In genomic region chr5:157574456-157575095, GRCh38 we compare ENCODE assay signal across 8 cellular contexts. TPM values are rescaled to one million over a fixed set of nuclear protein-coding genes. Genes with fewer than 3 reads are reported as not detected.
DNase-seq lines count a peak whose midpoint lies in the region; ATAC-seq and TF ChIP-seq lines count a peak whose summit lies in the region.

No MANE protein-coding gene starts in this region.

- H3K27me3 Mint-ChIP-seq in activated T-cell treated with anti-CD3 and anti-CD28 coated beads, Interleukin-2, amount 50 U/mL, for 24 hours = peaks cover 23% of the 10 kb centered on the region

- H3K4me3 ChIP-seq in ascending aorta = peak overlapping the region; percentile 72 to 86
- peak overlapping the region; percentile 59 to 73 for H3K4me3 ChIP-seq in left lung
- H3K4me3 ChIP-seq in suprapubic skin = peak overlapping the region; percentile 57

- H3K27ac ChIP-seq in ascending aorta = peak overlapping the region; percentile 71 to 82
- peak overlapping the region; percentile 78 to 82 for H3K27ac ChIP-seq in left lung
- peak overlapping the region; percentile 71 for H3K27ac ChIP-seq in suprapubic skin

- peak overlapping the region; percentile 78 for H3K27ac Mint-ChIP-seq in activated T-cell treated with anti-CD3 and anti-CD28 coated beads, Interleukin-2, amount 50 U/mL, for 24 hours

- peaks cover 73% of the 10 kb centered on the region for H3K4me1 Mint-ChIP-seq in activated T-cell treated with anti-CD3 and anti-CD28 coated beads, Interleukin-2, amount 50 U/mL, for 24 hours (ENCODE audit: low read depth)

- DNase-seq in activated T-cell treated with anti-CD3 and anti-CD28 coated beads, Interleukin-2, amount 50 U/mL, for 24 hours = no peak
- no peak for DNase-seq in activated T-cell treated with anti-CD3 and anti-CD28 coated beads, Interleukin-2, amount 50 U/mL, for 1 hour
- DNase-seq in ascending aorta (ENCODE audit: low spot score in 2 of 2) (peak in 1 of 2 donors; percentile 73), left lung (peak in 1 of 2 donors; percentile 80), suprapubic skin (ENCODE audit: low spot score in 2 of 2) (no peak), NCI-H748 (lab: John Stamatoyannopoulos, UW; ENCODE audit: unreplicated experiment) (no peak), NCI-H345 (lab: John Stamatoyannopoulos, UW) (no peak)

- TF ChIP-seq POLR2A in suprapubic skin (IDR thresholded peaks at IDR 0.05) = no peak

- H3K9me3 ChIP-seq in ascending aorta (no peaks in the 10 kb centered on the region), left lung (no peaks in the 10 kb centered on the region), suprapubic skin (no peaks in the 10 kb centered on the region)

- H3K4me1 ChIP-seq in ascending aorta = peaks cover 10 to 22% of the 10 kb centered on the region in 2 donors
- H3K4me1 ChIP-seq in left lung = peaks cover 6 to 70% of the 10 kb centered on the region in 2 donors
- H3K4me1 ChIP-seq in suprapubic skin = peaks cover 20% of the 10 kb centered on the region

- no peaks in the 10 kb centered on the region for H3K27me3 ChIP-seq in ascending aorta
- H3K27me3 ChIP-seq in left lung = peaks cover 0 to 27% of the 10 kb centered on the region in 2 donors
- H3K27me3 ChIP-seq in suprapubic skin = peaks cover 21% of the 10 kb centered on the region

- WGBS in suprapubic skin = 1% methylated on average over 10 of the region's 39 CpGs

- H3K36me3 Mint-ChIP-seq in activated T-cell treated with anti-CD3 and anti-CD28 coated beads, Interleukin-2, amount 50 U/mL, for 24 hours (ENCODE audit: low read depth) = peaks cover 29% of the 10 kb centered on the region

- no peak for TF ChIP-seq EP300 in suprapubic skin (IDR thresholded peaks at IDR 0.05)

- no peaks in the 10 kb centered on the region for H3K36me3 ChIP-seq in ascending aorta
- no peaks in the 10 kb centered on the region for H3K36me3 ChIP-seq in left lung
- no peaks in the 10 kb centered on the region for H3K36me3 ChIP-seq in suprapubic skin

- intact Hi-C loops in ascending aorta (cut with DNase I) = loop anchor here (1.0 to 2.0 kb wide), 2 partner anchors 11 to 62 kb away; no protein-coding TSS in a partner anchor
- intact Hi-C loops in left lung (cut with DNase I) = no loop called here

- no peak for ATAC-seq in left lung
- ATAC-seq in HG02759 (IDR thresholded peaks at IDR 0.05; ENCODE audit: unreplicated experiment) = no peak

- H3K9me3 Mint-ChIP-seq in activated T-cell treated with anti-CD3 and anti-CD28 coated beads, Interleukin-2, amount 50 U/mL, for 24 hours = no peaks in the 10 kb centered on the region

- peak overlapping the region; percentile 88 for H3K4me3 Mint-ChIP-seq in activated T-cell treated with anti-CD3 and anti-CD28 coated beads, Interleukin-2, amount 50 U/mL, for 24 hours

- TF ChIP-seq CTCF in ascending aorta (IDR thresholded peaks at IDR 0.05) = no peak
- no peak for TF ChIP-seq CTCF in left lung (IDR thresholded peaks at IDR 0.05)
- no peak for TF ChIP-seq CTCF in suprapubic skin (IDR thresholded peaks at IDR 0.05)

RNA-seq across cellular contexts. Expression of gene ADAM19, which starts 1.0 kb away (rescaled TPM):
- 11.7 TPM for total RNA-seq in ascending aorta
- 10 to 100 TPM; 17.1 to 20.8 TPM for total RNA-seq in left lung
- 1 to 10 TPM in 3 of 4 donors, under 1 TPM in 1; 0.42 to 2.6 (median 1.3) TPM for total RNA-seq in suprapubic skin
